ENCODE assay signal across 12 cellular contexts in genomic region chr5:115557667-115558387, GRCh38. TPM values are rescaled to one million over a fixed set of nuclear protein-coding genes. Genes with fewer than 3 reads are reported as not detected.
DNase-seq lines count a peak whose midpoint lies in the region; ATAC-seq, FAIRE-seq and TF ChIP-seq lines count a peak whose summit lies in the region.
"Had no signal": no experiment of that assay in that cellular context is flagged by ENCODE, and none has a peak within 500 bp of the region (broad histone marks: within the 10 kb centered on the region; RNA-seq: fewer than 3 reads in every experiment).

No MANE protein-coding gene starts in this region.

- no peaks in the 10 kb centered on the region for H3K9me2 ChIP-seq in SK-N-SH

- H3K27me3 ChIP-seq in SK-N-SH (ENCODE audit: insufficient read depth): no peaks in the 10 kb centered on the region
- H3K27me3 ChIP-seq in astrocyte (ENCODE audit: insufficient read depth, low read length): no peaks in the 10 kb centered on the region
- H3K27me3 ChIP-seq in thymus (ENCODE audit: control insufficient read depth, insufficient read depth): no peaks in the 10 kb centered on the region
- H3K27me3 ChIP-seq: adrenal gland, thyroid gland had no signal

- H2AFZ ChIP-seq in SK-N-SH (ENCODE audit: low read depth): peak overlapping the region; percentile 37; the same call in 1 of the 2 replicates
- H2AFZ ChIP-seq in astrocyte (ENCODE audit: low read depth, low read length): peak overlapping the region; percentile 35

- peaks cover 4% of the 10 kb centered on the region for H3K9me3 Mint-ChIP-seq in astrocyte (ENCODE audit: unreplicated experiment)

- H3F3A ChIP-seq in SK-N-SH (replicated peaks; ENCODE audit: insufficient read depth): no peaks in the 10 kb centered on the region

- H3K4me2 ChIP-seq in SK-N-SH (no peak overlapping the region), astrocyte (ENCODE audit: low read length) (peak overlapping the region; percentile 2)

- POLR2A ChIA-PET in SK-N-SH (lab: Yijun Ruan, JAX): no interaction called here

- whole genome bisulfite sequencing in SK-N-SH (ENCODE audit: low lambda C conversion rate): 88% methylated on average over 3 of the region's 3 CpGs
- 55% methylated on average over 3 of the region's 3 CpGs for WGBS in thymus

- H3K79me2 ChIP-seq in SK-N-SH (ENCODE audit: insufficient read depth) (no peaks in the 10 kb centered on the region), astrocyte (ENCODE audit: insufficient read depth, low read length) (no peaks in the 10 kb centered on the region)

- H3K9me3 ChIP-seq in SK-N-SH (no peaks in the 10 kb centered on the region), astrocyte (ENCODE audit: insufficient read depth, low read depth, low read length) (no peaks in the 10 kb centered on the region), thymus (ENCODE audit: control insufficient read depth) (no peaks in the 10 kb centered on the region)
- H3K9me3 ChIP-seq: adrenal gland, thyroid gland had no signal

- H3K4me1 Mint-ChIP-seq in astrocyte (ENCODE audit: low read depth, unreplicated experiment): peaks cover 31% of the 10 kb centered on the region

- CTCF ChIA-PET in SK-N-SH (lab: Yijun Ruan, JAX): no interaction called here

- no peak; the same call in 2 of the 3 replicates for ATAC-seq in SK-N-SH treated with all-trans-retinoic acid at 6 μM for 48 hours
- ATAC-seq in GM19351 (IDR thresholded peaks at IDR 0.05; ENCODE audit: unreplicated experiment): no peak
- ATAC-seq in HG03520 (IDR thresholded peaks at IDR 0.05; ENCODE audit: unreplicated experiment): no peak

- H3K27ac ChIP-seq in SK-N-SH (ENCODE audit: low read depth in 2 of 2, low read length in 1 of 2) (no peak overlapping the region), astrocyte (ENCODE audit: low read depth, low read length) (peak overlapping the region; percentile 74), thymus (ENCODE audit: low read depth) (peak overlapping the region; percentile 77)
- H3K27ac ChIP-seq: thyroid gland had no signal

- TF ChIP-seq CTCF in SK-N-SH (IDR thresholded peaks at IDR 0.05): no peak
- no peak for TF ChIP-seq CTCF in astrocyte (IDR thresholded peaks at IDR 0.05; ENCODE audit: insufficient read depth, low read depth, low read length)

- H3K9ac ChIP-seq in SK-N-SH: no peak overlapping the region
- H3K9ac ChIP-seq in astrocyte (ENCODE audit: low read length): peak overlapping the region; percentile 18

- H3K36me3 ChIP-seq in SK-N-SH (replicated peaks in 1 of 2; ENCODE audit: control insufficient read depth in 1 of 2, insufficient read depth in 2 of 2, low read length in 1 of 2) (no peaks in the 10 kb centered on the region), astrocyte (ENCODE audit: insufficient read depth, low read length) (no peaks in the 10 kb centered on the region), thymus (ENCODE audit: control insufficient read depth, insufficient read depth) (no peaks in the 10 kb centered on the region)
- H3K36me3 ChIP-seq: adrenal gland, thyroid gland had no signal

- H3K4me1 ChIP-seq in SK-N-SH (ENCODE audit: control insufficient read depth in 1 of 2, insufficient read depth in 2 of 2, low read depth in 1 of 2, low read length in 1 of 2) (peaks cover 3 to 16% of the 10 kb centered on the region in 2 experiments; a peak in 2 of 4 replicates), astrocyte (ENCODE audit: insufficient read depth, low read length) (peaks cover 19% of the 10 kb centered on the region), thymus (ENCODE audit: control insufficient read depth, insufficient read depth, low read length) (peaks cover 3% of the 10 kb centered on the region)
- H3K4me1 ChIP-seq: adrenal gland, thyroid gland had no signal

- H3K27ac Mint-ChIP-seq in astrocyte (ENCODE audit: unreplicated experiment): peak overlapping the region; percentile 99

- no peaks in the 10 kb centered on the region for H4K20me1 ChIP-seq in SK-N-SH (ENCODE audit: insufficient read depth)
- no peaks in the 10 kb centered on the region for H4K20me1 ChIP-seq in astrocyte (ENCODE audit: insufficient read depth, low read length)

- H3K27me3 Mint-ChIP-seq in astrocyte (ENCODE audit: low read depth, unreplicated experiment): no peaks in the 10 kb centered on the region

- H3K4me3 ChIP-seq in SK-N-SH (ENCODE audit: low read depth in 2 of 2, low read length in 1 of 2) (no peak overlapping the region), astrocyte (ENCODE audit: insufficient read depth, low read depth, low read length) (no peak overlapping the region), thymus (ENCODE audit: low read length) (no peak overlapping the region)
- H3K4me3 ChIP-seq: adrenal gland, thyroid gland had no signal

- no peak for FAIRE-seq in astrocyte (lab: Jason Lieb, UNC)
- FAIRE-seq: keratinocyte had no signal

- no peak for TF ChIP-seq RAD21 in SK-N-SH (IDR thresholded peaks at IDR 0.05; ENCODE audit: low read length)

- TF ChIP-seq EP300 in SK-N-SH (IDR thresholded peaks at IDR 0.05; ENCODE audit: borderline replicate concordance in 1 of 2, low read depth in 1 of 2, low read length in 1 of 2): no peak

- DNase-seq in SK-N-SH (no peak), astrocyte (ENCODE audit: low read depth) (no peak), iris pigment epithelial cell (ENCODE audit: low read depth) (peak; percentile 69)
- DNase-seq in central memory CD4-positive, alpha-beta T cell: no peak
- DNase-seq: adrenal gland, NCI-H82, thyroid gland had no signal

- no peak overlapping the region for H3K4me3 Mint-ChIP-seq in astrocyte (ENCODE audit: unreplicated experiment)

- H3K36me3 Mint-ChIP-seq in astrocyte (ENCODE audit: low read depth, unreplicated experiment): no peaks in the 10 kb centered on the region

TF ChIP-seq in SK-N-SH, 30 proteins besides CTCF, POLR2A, EP300 and RAD21:
- no peak for TF ChIP-seq USF1 (IDR thresholded peaks at IDR 0.05; ENCODE audit: borderline replicate concordance, low read depth)

TF ChIP-seq in SK-N-SH treated with all-trans-retinoic acid at 6 μM for 48 hours, 23 proteins besides CTCF, POLR2A, EP300 and RAD21 (continues in another document):
- TF ChIP-seq TOX (CRISPR knock-in tag; IDR thresholded peaks at IDR 0.05; ENCODE audit: borderline replicate concordance) (no peak), ARNTL (CRISPR knock-in tag; IDR thresholded peaks at IDR 0.05; ENCODE audit: borderline replicate concordance, low read depth) (no peak), BACH2 (CRISPR knock-in tag; IDR thresholded peaks at IDR 0.05; ENCODE audit: borderline replicate concordance) (no peak), ZFP30 (CRISPR knock-in tag; IDR thresholded peaks at IDR 0.05) (no peak), OSR1 (CRISPR knock-in tag; IDR thresholded peaks at IDR 0.05) (no peak), ISL1 (CRISPR knock-in tag; IDR thresholded peaks at IDR 0.05) (no peak), SNAI2 (CRISPR knock-in tag; IDR thresholded peaks at IDR 0.05) (no peak), TSHZ2 (CRISPR knock-in tag; IDR thresholded peaks at IDR 0.05) (no peak), CSRNP3 (CRISPR knock-in tag; IDR thresholded peaks at IDR 0.05) (no peak), ZNF565 (CRISPR knock-in tag; conservative IDR thresholded peaks at IDR 0.05; ENCODE audit: low read depth) (no peak), ZNF8 (CRISPR knock-in tag; IDR thresholded peaks at IDR 0.05) (no peak)

RNA-seq across cellular contexts. Expression of gene FEM1C, which starts 13.3 kb away (rescaled TPM):
- polyA plus RNA-seq in SK-N-SH (2012; rRNA removed) (2.8 and 3.9 TPM in 2 replicates), thymus (8.1 TPM)
- 3.6 and 4.3 TPM in 2 replicates for polyA plus RNA-seq in SK-N-SH (2012; cell fraction: cytosol; rRNA removed)
- polyA plus RNA-seq in SK-N-SH (2012; cell fraction: nucleus; rRNA removed): 2.9 and 6.4 TPM in 2 replicates
- total RNA-seq in astrocyte: 20.6 and 22.9 TPM in 2 replicates

RNA-seq across cellular contexts. Expression of gene TICAM2, which starts 44.5 kb away (rescaled TPM):
- polyA plus RNA-seq in SK-N-SH (2012; rRNA removed): not detected in 2 replicates
- 0.01 TPM in 2 replicates for polyA plus RNA-seq in SK-N-SH (2012; cell fraction: cytosol; rRNA removed)
- polyA plus RNA-seq in SK-N-SH (2012; cell fraction: nucleus; rRNA removed): not detected in 2 replicates
- total RNA-seq in astrocyte: 6.7 and 6.8 TPM in 2 replicates
- polyA plus RNA-seq in thymus: 3.3 TPM
- polyA plus RNA-seq: keratinocyte had no signal

Comparison
In these comparisons a context has a peak if more than half of its experiments do, and no peak if none do; other contexts are left out.
1. H3K27ac ChIP-seq: peak in astrocyte (single experiment) and thymus (single experiment); none in SK-N-SH (0 of 2).